Comparison of ENCODE assay signal across 18 cellular contexts in genomic region chr15:74158855-74159650, GRCh38. TPM values are rescaled to one million over a fixed set of nuclear protein-coding genes. Genes with fewer than 3 reads are reported as not detected.
DNase-seq lines count a peak whose midpoint lies in the region; ATAC-seq and TF ChIP-seq lines count a peak whose summit lies in the region.
"Had no signal": no experiment of that assay in that cellular context is flagged by ENCODE, and none has a peak within 500 bp of the region (broad histone marks: within the 10 kb centered on the region; RNA-seq: fewer than 3 reads in every experiment).

No MANE protein-coding gene starts in this region.

- H3K9me3 Mint-ChIP-seq in natural killer cell treated with Interleukin-12 subunit alpha and Interleukin-12 subunit beta and Interleukin-15 and Interleukin-18, amount 100 ng/mL, for 72 hours: no peaks in the 10 kb centered on the region
- H3K9me3 Mint-ChIP-seq: CD4-positive, alpha-beta T cell; memory B cell; stimulated activated naive CD8-positive, alpha-beta T cell treated with anti-CD3 and anti-CD28 coated beads, Interleukin-15, Interleukin-2, amounts not matched to agents 100 ng/mL and 50 ng/mL, for 24 hours had no signal

- H3K4me1 ChIP-seq in BE2C: peaks cover 47% of the 10 kb centered on the region
- H3K4me1 ChIP-seq in PC-3 (ENCODE audit: insufficient read depth, low read length): no peaks in the 10 kb centered on the region

- no peak overlapping the region for H3K27ac Mint-ChIP-seq in natural killer cell treated with Interleukin-12 subunit alpha and Interleukin-12 subunit beta and Interleukin-15 and Interleukin-18, amount 100 ng/mL, for 72 hours
- H3K27ac Mint-ChIP-seq: CD4-positive, alpha-beta T cell; memory B cell; stimulated activated naive CD8-positive, alpha-beta T cell treated with anti-CD3 and anti-CD28 coated beads, Interleukin-15, Interleukin-2, amounts not matched to agents 100 ng/mL and 50 ng/mL, for 24 hours had no signal

- no peaks in the 10 kb centered on the region for H3K36me3 Mint-ChIP-seq in natural killer cell treated with Interleukin-12 subunit alpha and Interleukin-12 subunit beta and Interleukin-15 and Interleukin-18, amount 100 ng/mL, for 72 hours
- H3K36me3 Mint-ChIP-seq: memory B cell had no signal

- CTCF ChIA-PET in PC-3 (lab: Charles Lee): no interaction called here

- H3K27me3 Mint-ChIP-seq in natural killer cell treated with Interleukin-12 subunit alpha and Interleukin-12 subunit beta and Interleukin-15 and Interleukin-18, amount 100 ng/mL, for 72 hours: peaks cover 24 to 33% of the 10 kb centered on the region in 2 donors

- no peaks in the 10 kb centered on the region for H4K20me1 ChIP-seq in PC-3 (ENCODE audit: low read length)

- BruUV-seq in PC-3 (replicated peaks; lab: Mats Ljungman, UMichigan): no TSS peak

- peak; percentile 58 for DNase-seq in fibroblast of the aortic adventitia (ENCODE audit: low read depth)
- DNase-seq in activated naive CD4-positive, alpha-beta T cell treated with Interleukin-2 at 50 U/mL for 16 hours: no peak
- no peak for DNase-seq in natural killer cell treated with Interleukin-12 subunit alpha and Interleukin-12 subunit beta and Interleukin-15 and Interleukin-18, amount 100 ng/mL, for 72 hours (ENCODE audit: low spot score)
- no peak for DNase-seq in BE2C
- DNase-seq in PC-3: no peak
- DNase-seq: activated effector memory CD4-positive, alpha-beta T cell treated with anti-CD3 and anti-CD28 coated beads, Interleukin-2, amount 50 U/mL, for 16 hours; CD4-positive, alpha-beta T cell; erythroblast; GDM1; NCI-H510A treated with DMSO at 0.1 percent for 48 hours; SHP77 treated with DMSO at 0.1 percent for 48 hours; stimulated activated CD4-positive, alpha-beta T cell treated with anti-CD3 and anti-CD28 coated beads, Interleukin-1b, Interleukin-23, amount 100 ng/mL, for 48 hours had no signal

- no peak overlapping the region for H3K27ac ChIP-seq in PC-3 (ENCODE audit: low read length)
- H3K27ac ChIP-seq: parathyroid adenoma had no signal

- H3K9me3 ChIP-seq in BE2C (no peaks in the 10 kb centered on the region), PC-3 (ENCODE audit: low read length) (no peaks in the 10 kb centered on the region)

- no peaks in the 10 kb centered on the region for H3K79me2 ChIP-seq in PC-3 (ENCODE audit: low read length)
- H3K79me2 ChIP-seq: parathyroid adenoma had no signal

- no peaks in the 10 kb centered on the region for H3K27me3 ChIP-seq in BE2C
- no peaks in the 10 kb centered on the region for H3K27me3 ChIP-seq in PC-3 (ENCODE audit: low read length)

- POLR2A ChIA-PET in PC-3 (lab: Charles Lee; ENCODE audit: unreplicated experiment): no interaction called here

- H3K4me2 ChIP-seq in PC-3 (ENCODE audit: low read length): no peak overlapping the region

- H3K9ac ChIP-seq in PC-3 (ENCODE audit: low read length): no peak overlapping the region
- H3K9ac ChIP-seq: parathyroid adenoma had no signal

- H3K4me1 Mint-ChIP-seq in natural killer cell treated with Interleukin-12 subunit alpha and Interleukin-12 subunit beta and Interleukin-15 and Interleukin-18, amount 100 ng/mL, for 72 hours (ENCODE audit: low read depth in 2 of 2): no peaks in the 10 kb centered on the region

- no peak overlapping the region for H2AFZ ChIP-seq in PC-3 (ENCODE audit: low read length)
- H2AFZ ChIP-seq: parathyroid adenoma had no signal

- H3K9me2 ChIP-seq in PC-3 (replicated peaks; ENCODE audit: low read length): no peaks in the 10 kb centered on the region

- ATAC-seq in GM18520 (IDR thresholded peaks at IDR 0.05; ENCODE audit: unreplicated experiment) (peak; percentile 56), GM21367 (IDR thresholded peaks at IDR 0.05; ENCODE audit: unreplicated experiment) (peak; percentile 53), HG03095 (IDR thresholded peaks at IDR 0.05; ENCODE audit: unreplicated experiment) (peak; percentile 63), PC-3 (no peak)
- no peak for ATAC-seq in natural killer cell treated with Interleukin-12 subunit alpha and Interleukin-12 subunit beta and Interleukin-15 and Interleukin-18, amount 100 ng/mL, for 72 hours

- H3K4me3 Mint-ChIP-seq in natural killer cell treated with Interleukin-12 subunit alpha and Interleukin-12 subunit beta and Interleukin-15 and Interleukin-18, amount 100 ng/mL, for 72 hours: no peak overlapping the region
- H3K4me3 Mint-ChIP-seq: CD4-positive, alpha-beta T cell; memory B cell; stimulated activated naive CD8-positive, alpha-beta T cell treated with anti-CD3 and anti-CD28 coated beads, Interleukin-15, Interleukin-2, amounts not matched to agents 100 ng/mL and 50 ng/mL, for 24 hours had no signal

- H3F3A ChIP-seq in PC-3 (ENCODE audit: low read length, unreplicated experiment): no peaks in the 10 kb centered on the region

- TF ChIP-seq CTCF in fibroblast of the aortic adventitia (IDR thresholded peaks at IDR 0.05; ENCODE audit: insufficient read depth, low read length) (no peak), BE2C (IDR thresholded peaks at IDR 0.05; ENCODE audit: low read depth, low read length) (no peak), PC-3 (conservative IDR thresholded peaks at IDR 0.05; ENCODE audit: low read depth, low read length) (no peak)

- H3K36me3 ChIP-seq in BE2C (no peaks in the 10 kb centered on the region), PC-3 (ENCODE audit: low read depth, low read length) (no peaks in the 10 kb centered on the region)

- intact Hi-C loops in PC-3 (cut with micrococcal nuclease): no loop called here

- H3K4me3 ChIP-seq in fibroblast of the aortic adventitia (ENCODE audit: low read depth, low read length): no peak overlapping the region
- H3K4me3 ChIP-seq in BE2C (ENCODE audit: low read depth, low read length): no peak overlapping the region
- H3K4me3 ChIP-seq in PC-3 (ENCODE audit: low read length): no peak overlapping the region

RNA-seq across cellular contexts. Expression of gene ISLR, which starts 14.5 kb away (rescaled TPM):
- total RNA-seq in fibroblast of the aortic adventitia (ENCODE audit: low replicate concordance) (163 and 243 TPM in 2 replicates), PC-3 (2014; rRNA removed) (not detected in 2 replicates)
- total RNA-seq in natural killer cell treated with Interleukin-12 subunit alpha and Interleukin-12 subunit beta and Interleukin-15 and Interleukin-18, amount 100 ng/mL, for 72 hours: not detected
- polyA plus RNA-seq in BE2C (2012; ENCODE audit: insufficient read depth, insufficient read length, low read depth): 42.0 TPM
- total RNA-seq: CD4-positive, alpha-beta T cell had no signal

RNA-seq across cellular contexts. Expression of gene ISLR2, which starts 28.7 kb away (rescaled TPM):
- total RNA-seq in fibroblast of the aortic adventitia (ENCODE audit: low replicate concordance) (0.36 and 0.90 TPM in 2 replicates), PC-3 (2014; rRNA removed) (0.22 TPM in 1 of 2 replicates, not detected in the other)
- total RNA-seq in natural killer cell treated with Interleukin-12 subunit alpha and Interleukin-12 subunit beta and Interleukin-15 and Interleukin-18, amount 100 ng/mL, for 72 hours: not detected
- 4.2 TPM for polyA plus RNA-seq in BE2C (2012; ENCODE audit: insufficient read depth, insufficient read length, low read depth)
- total RNA-seq: CD4-positive, alpha-beta T cell had no signal

RNA-seq across cellular contexts. Expression of gene STRA6, which starts 43.5 kb away (rescaled TPM):
- total RNA-seq in fibroblast of the aortic adventitia (ENCODE audit: low replicate concordance): 0.18 and 0.25 TPM in 2 replicates
- total RNA-seq in natural killer cell treated with Interleukin-12 subunit alpha and Interleukin-12 subunit beta and Interleukin-15 and Interleukin-18, amount 100 ng/mL, for 72 hours: not detected
- polyA plus RNA-seq in BE2C (2012; ENCODE audit: insufficient read depth, insufficient read length, low read depth): 351 TPM
- 0.29 and 5.8 TPM in 2 replicates for total RNA-seq in PC-3 (2014; rRNA removed)
- total RNA-seq: CD4-positive, alpha-beta T cell had no signal

Comparison
In these comparisons a context has a peak if more than half of its experiments do, and no peak if none do; other contexts are left out.
1. ATAC-seq: peak in GM18520 (single experiment), GM21367 (single experiment) and HG03095 (single experiment); none in natural killer cell treated with Interleukin-12 subunit alpha and Interleukin-12 subunit beta and Interleukin-15 and Interleukin-18, amount 100 ng/mL, for 72 hours (0 of 2) and PC-3 (single experiment).
2. RNA of gene ISLR, which starts 14.5 kb away (total RNA-seq): 163 to 243 TPM in fibroblast of the aortic adventitia; not detected in natural killer cell treated with Interleukin-12 subunit alpha and Interleukin-12 subunit beta and Interleukin-15 and Interleukin-18, amount 100 ng/mL, for 72 hours and not detected in PC-3; every median in the first group is over 100 times any median in the second.